Comparison of ENCODE assay signal across 8 cellular contexts in the genomic region with DNA sequence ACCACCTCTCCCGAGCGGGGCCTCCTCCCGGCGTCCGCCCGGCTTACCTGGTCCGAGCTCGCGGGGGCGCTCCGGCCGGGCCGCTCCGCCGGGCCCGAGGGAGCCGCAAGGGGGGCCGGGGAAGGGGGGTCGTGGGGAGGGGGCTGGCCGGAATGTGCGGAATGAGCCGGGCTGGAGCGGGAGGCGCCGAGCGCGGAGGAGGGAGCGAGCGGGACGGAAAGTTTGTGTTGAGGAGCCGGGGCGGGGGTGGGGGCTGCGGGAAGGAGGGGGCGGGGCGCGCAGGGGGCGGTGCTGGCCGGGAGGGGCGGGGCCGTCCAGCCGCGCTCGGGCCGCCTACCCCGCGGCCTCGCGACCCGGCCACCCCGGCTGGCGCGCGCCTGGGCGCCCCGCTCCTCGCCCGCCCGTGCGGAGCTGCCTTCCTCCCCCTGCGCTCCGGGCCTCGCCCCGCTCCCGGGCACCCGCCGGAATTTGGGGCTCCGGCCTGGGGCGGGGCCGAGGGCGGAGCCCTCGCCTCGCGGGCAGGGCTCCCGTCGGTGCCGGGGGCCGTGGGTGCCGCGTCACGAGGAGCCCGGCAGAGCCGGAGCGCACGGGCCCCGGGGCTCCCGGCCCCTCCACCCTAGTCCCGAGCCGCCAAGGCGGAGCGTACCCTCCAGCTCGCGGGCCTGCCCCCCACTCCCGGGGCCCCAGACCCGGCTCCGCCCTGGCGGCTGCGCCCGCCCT. TPM values are rescaled to one million over a fixed set of nuclear protein-coding genes. Genes with fewer than 3 reads are reported as not detected.
DNase-seq lines count a peak whose midpoint lies in the region; ATAC-seq and TF ChIP-seq lines count a peak whose summit lies in the region.

A gene (minus strand): TSS at position 229 of the 720 bp plus-strand sequence.

- no peak within 1 kb of the TSS; the same call in 1 of the 2 replicates for H2AFZ ChIP-seq in GM23338

- H3K27ac ChIP-seq in BLaER1 treated with 17β-estradiol and CSF1 and Interleukin-3, amounts not matched to agents 10 nM and 100 nM = peak within 1 kb of the TSS in 10 of 11 experiments; percentile 67 to 80 (median 73); a peak in 21 of 22 replicates
- H3K27ac ChIP-seq in GM23338 (ENCODE audit: low read depth) (peak within 1 kb of the TSS; percentile 94), RWPE2 (ENCODE audit: poor library complexity, severe bottlenecking) (peak within 1 kb of the TSS; percentile 96), psoas muscle (peak within 1 kb of the TSS; percentile 93)

- peaks cover 61% of the 10 kb centered on the region for H3K4me1 Mint-ChIP-seq in GM23338
- peaks cover 13% of the 10 kb centered on the region for H3K4me1 Mint-ChIP-seq in activated naive CD8-positive, alpha-beta T cell treated with anti-CD3 and anti-CD28 coated beads, Interleukin-2, amount 10 ng/mL, durations not matched to agents 7 days and 5 days

- peak within 1 kb of the TSS; percentile 68 to 79 (median 74) for H3K4me3 ChIP-seq in BLaER1 treated with 17β-estradiol and CSF1 and Interleukin-3, amounts not matched to agents 10 nM and 100 nM
- peak within 1 kb of the TSS; percentile 88 for H3K4me3 ChIP-seq in GM23338
- peak within 1 kb of the TSS; percentile 88 for H3K4me3 ChIP-seq in RWPE2 (ENCODE audit: severe bottlenecking)
- peak within 1 kb of the TSS; percentile 83 for H3K4me3 ChIP-seq in psoas muscle

- POLR2A ChIA-PET in activated naive CD8-positive, alpha-beta T cell treated with anti-CD3 and anti-CD28 coated beads, Interleukin-2, amount 10 ng/mL, durations not matched to agents 7 days and 5 days (lab: Charles Lee) = interaction anchor here (0.8 to 1.5 kb wide), 2 partner anchors 12 to 28 kb away, joined by 4 to 8 read pairs; no protein-coding TSS in a partner anchor

- peaks cover 5% of the 10 kb centered on the region; the same call in 1 of the 3 replicates for H3K36me3 Mint-ChIP-seq in GM23338 (ENCODE audit: low read depth)
- H3K36me3 Mint-ChIP-seq in activated naive CD8-positive, alpha-beta T cell treated with anti-CD3 and anti-CD28 coated beads, Interleukin-2, amount 10 ng/mL, durations not matched to agents 7 days and 5 days = no peaks in the 10 kb centered on the region

- H3K9ac ChIP-seq in BLaER1 treated with 17β-estradiol and CSF1 and Interleukin-3, amounts not matched to agents 10 nM and 100 nM = peak within 1 kb of the TSS; percentile 69 to 85 (median 81)

- peaks cover 9 to 90% (median 19%) of the 10 kb centered on the region in 11 experiments; a peak in 21 of 22 replicates for H3K27me3 ChIP-seq in BLaER1 treated with 17β-estradiol and CSF1 and Interleukin-3, amounts not matched to agents 10 nM and 100 nM
- H3K27me3 ChIP-seq in GM23338 (ENCODE audit: insufficient read depth) (peaks cover 9% of the 10 kb centered on the region; the same call in 1 of the 2 replicates), RWPE2 (ENCODE audit: insufficient read depth, poor library complexity, severe bottlenecking) (no peaks in the 10 kb centered on the region), psoas muscle (ENCODE audit: insufficient read depth in 3 of 3, low read length in 2 of 3) (no peaks in the 10 kb centered on the region)

- no peaks in the 10 kb centered on the region; the same call in 2 of the 3 replicates for H3K9me3 Mint-ChIP-seq in GM23338
- no peaks in the 10 kb centered on the region for H3K9me3 Mint-ChIP-seq in activated naive CD8-positive, alpha-beta T cell treated with anti-CD3 and anti-CD28 coated beads, Interleukin-2, amount 10 ng/mL, durations not matched to agents 7 days and 5 days

- no peaks in the 10 kb centered on the region for H3K9me2 ChIP-seq in GM23338 (ENCODE audit: insufficient read depth)

- ATAC-seq in GM23338 (peak; percentile 28), RWPE2 (ENCODE audit: low read depth) (peak; percentile 56), left cardiac atrium (peak; percentile 58 to 78), psoas muscle (peak; percentile 57 to 64 (median 60))
- ATAC-seq in activated naive CD8-positive, alpha-beta T cell treated with anti-CD3 and anti-CD28 coated beads, Interleukin-2, amount 10 ng/mL, durations not matched to agents 7 days and 5 days (ENCODE audit: low read depth) = peak; percentile 59

- TF ChIP-seq CTCF in GM23338 (conservative IDR thresholded peaks at IDR 0.05; ENCODE audit: low read depth in 2 of 2) (peak in 1 of 2 experiments; percentile 29; a peak in 2 of 4 replicates), RWPE2 (IDR thresholded peaks at IDR 0.05; ENCODE audit: poor library complexity, severe bottlenecking) (peak; percentile 29), psoas muscle (IDR thresholded peaks at IDR 0.05) (no peak)

- peaks cover 16 to 74% (median 41%) of the 10 kb centered on the region in 11 experiments; a peak in 20 of 22 replicates for H4K20me1 ChIP-seq in BLaER1 treated with 17β-estradiol and CSF1 and Interleukin-3, amounts not matched to agents 10 nM and 100 nM
- H4K20me1 ChIP-seq in GM23338 (replicated peaks; ENCODE audit: insufficient read depth) = peaks cover 11% of the 10 kb centered on the region; the same call in 1 of the 2 replicates

- no peaks in the 10 kb centered on the region for H3K36me3 ChIP-seq in BLaER1 treated with 17β-estradiol and CSF1 and Interleukin-3, amounts not matched to agents 10 nM and 100 nM
- H3K36me3 ChIP-seq in GM23338 (ENCODE audit: insufficient read depth) = no peaks in the 10 kb centered on the region
- H3K36me3 ChIP-seq in RWPE2 (ENCODE audit: low read depth) = no peaks in the 10 kb centered on the region
- no peaks in the 10 kb centered on the region for H3K36me3 ChIP-seq in psoas muscle (ENCODE audit: insufficient read depth in 1 of 2, low read depth in 1 of 2)

- peak within 1 kb of the TSS; percentile 83 for H3K4me3 Mint-ChIP-seq in GM23338
- peak within 1 kb of the TSS; percentile 77 for H3K4me3 Mint-ChIP-seq in activated naive CD8-positive, alpha-beta T cell treated with anti-CD3 and anti-CD28 coated beads, Interleukin-2, amount 10 ng/mL, durations not matched to agents 7 days and 5 days

- H3K27me3 Mint-ChIP-seq in GM23338 (ENCODE audit: insufficient read depth, low read depth, poor library complexity) = peaks cover 43% of the 10 kb centered on the region
- peaks cover 23% of the 10 kb centered on the region for H3K27me3 Mint-ChIP-seq in activated naive CD8-positive, alpha-beta T cell treated with anti-CD3 and anti-CD28 coated beads, Interleukin-2, amount 10 ng/mL, durations not matched to agents 7 days and 5 days

- 0 to 1% (median 0%) methylated on average over 9 to 98 of the region's 98 CpGs for WGBS in psoas muscle, 3 donors

- H3K4me1 ChIP-seq in BLaER1 treated with 17β-estradiol and CSF1 and Interleukin-3, amounts not matched to agents 10 nM and 100 nM = peaks cover 54 to 62% (median 59%) of the 10 kb centered on the region in 10 experiments
- H3K4me1 ChIP-seq in GM23338 (ENCODE audit: insufficient read depth) (peaks cover 58% of the 10 kb centered on the region), RWPE2 (ENCODE audit: insufficient read depth, poor library complexity, severe bottlenecking) (peaks cover 4% of the 10 kb centered on the region), psoas muscle (peaks cover 47% of the 10 kb centered on the region)

- DNase-seq in GM23338 (ENCODE audit: low spot score) = peak; percentile 92
- peak; percentile 77 for DNase-seq in RWPE2 (ENCODE audit: low spot score)
- DNase-seq in activated naive CD8-positive, alpha-beta T cell treated with anti-CD3 and anti-CD28 coated beads, Interleukin-2, amount 10 ng/mL, durations not matched to agents 7 days and 5 days = peak; percentile 79
- DNase-seq in left cardiac atrium = peak; percentile 69
- DNase-seq in psoas muscle = peak; percentile 73 to 78
- DNase-seq in putamen (ENCODE audit: low spot score) = no peak
- no peak for DNase-seq in occipital lobe (lab: John Stamatoyannopoulos, UW)

- peak within 1 kb of the TSS; percentile 86 for H3K27ac Mint-ChIP-seq in GM23338
- peak within 1 kb of the TSS; percentile 56 for H3K27ac Mint-ChIP-seq in activated naive CD8-positive, alpha-beta T cell treated with anti-CD3 and anti-CD28 coated beads, Interleukin-2, amount 10 ng/mL, durations not matched to agents 7 days and 5 days

- H3K4me2 ChIP-seq in BLaER1 treated with 17β-estradiol and CSF1 and Interleukin-3, amounts not matched to agents 10 nM and 100 nM = peak within 1 kb of the TSS; percentile 98 to 100 (median 99)
- H3K4me2 ChIP-seq in GM23338 = peak within 1 kb of the TSS; percentile 98

- H3F3A ChIP-seq in GM23338 (replicated peaks; ENCODE audit: low read depth) = peaks cover 11% of the 10 kb centered on the region; the same call in 1 of the 2 replicates

- H3K9me3 ChIP-seq in BLaER1 treated with 17β-estradiol and CSF1 and Interleukin-3, amounts not matched to agents 10 nM and 100 nM (replicated peaks in 1 of 11) = no peaks in the 10 kb centered on the region
- H3K9me3 ChIP-seq in RWPE2 (ENCODE audit: severe bottlenecking) (no peaks in the 10 kb centered on the region), psoas muscle (no peaks in the 10 kb centered on the region)

- H3K79me2 ChIP-seq in GM23338 (replicated peaks; ENCODE audit: insufficient read depth) = peaks cover 41% of the 10 kb centered on the region

- intact Hi-C loops in left cardiac atrium (cut with DNase I) = no loop called here
- intact Hi-C loops in psoas muscle (cut with DNase I) = no loop called here

TF ChIP-seq in GM23338, 12 proteins besides CTCF, POLR2A, EP300 and RAD21 (continues in another document):
- TF ChIP-seq CREB1 (CRISPR knock-in tag; IDR thresholded peaks at IDR 0.05; ENCODE audit: low read depth) = no peak
- TF ChIP-seq NANOG (IDR thresholded peaks at IDR 0.05; ENCODE audit: borderline replicate concordance) = no peak
- TF ChIP-seq EZH2 (IDR thresholded peaks at IDR 0.05; ENCODE audit: low read depth, unreplicated experiment) = no peak

RNA-seq across cellular contexts. Expression of the gene that starts here (rescaled TPM):
- total RNA-seq in GM23338 (2014; rRNA removed; shearing (Covaris generic)) = 26.5 and 26.7 TPM in 2 replicates
- polyA plus RNA-seq in GM23338 (2016; fragmentation: Nextera tagmentation; extraction: Ambion mirVana) (15.0 and 15.6 TPM in 2 replicates), psoas muscle (10 to 100 TPM; 12.1 to 15.8 (median 14.5) TPM)
- under 1 TPM; 0.19 to 0.43 TPM for total RNA-seq in activated naive CD8-positive, alpha-beta T cell treated with anti-CD3 and anti-CD28 coated beads, Interleukin-2, amount 10 ng/mL, durations not matched to agents 7 days and 5 days
- total RNA-seq in left cardiac atrium (10 to 100 TPM; 22.4 to 39.6 TPM), psoas muscle (10 to 100 TPM; 23.0 to 44.3 (median 26.2) TPM), occipital lobe (0.16 TPM)

Comparison
In these comparisons a context has a peak if more than half of its experiments do, and no peak if none do; other contexts are left out.
1. RNA of the gene that starts here (total RNA-seq): 22.4 to 39.6 TPM in left cardiac atrium, 26.5 to 26.7 TPM in GM23338 and 23.0 to 44.3 TPM in psoas muscle; 0.19 to 0.43 TPM in activated naive CD8-positive, alpha-beta T cell treated with anti-CD3 and anti-CD28 coated beads, Interleukin-2, amount 10 ng/mL, durations not matched to agents 7 days and 5 days and 0.16 TPM in occipital lobe (single experiment); every median in the first group is over 10 times any median in the second.
2. Peak in DNase-seq and ATAC-seq in activated naive CD8-positive, alpha-beta T cell treated with anti-CD3 and anti-CD28 coated beads, Interleukin-2, amount 10 ng/mL, durations not matched to agents 7 days and 5 days; RNA of the gene not detected or under 1 TPM.
3. DNase-seq: peak in GM23338 (single experiment), RWPE2 (single experiment), left cardiac atrium (single experiment) and psoas muscle (2 of 2); none in putamen (single experiment) and occipital lobe (single experiment).
4. Peak in every context shown above with its lines, with median percentiles within 50 percentile points of each other: H3K27ac ChIP-seq, H3K4me3 ChIP-seq and ATAC-seq.